In the genomic region with DNA sequence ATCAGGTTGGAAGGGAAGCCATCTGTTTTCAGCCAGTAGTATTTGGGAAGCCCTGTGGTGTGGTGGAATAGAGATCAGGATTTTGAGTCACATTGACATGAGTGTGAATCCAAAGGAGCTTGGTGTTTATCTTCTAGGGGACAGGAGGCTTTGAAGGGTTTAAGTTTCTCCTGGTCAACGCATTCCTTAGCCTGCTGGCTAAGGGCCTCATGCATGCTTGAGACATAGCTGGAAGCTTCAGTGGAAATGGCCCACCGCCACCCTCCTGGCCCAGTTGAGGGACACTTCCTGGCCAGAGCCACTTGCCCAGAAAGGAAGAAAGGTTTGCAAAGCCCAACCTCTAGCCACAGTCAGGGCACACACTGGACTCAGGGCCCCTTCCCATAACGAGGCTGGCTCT, we compare ENCODE assay signal across 21 cellular contexts.
A peak's percentile ranks its signal among the peaks of the same experiment; 100 is the strongest.
DNase-seq lines count a peak whose midpoint lies in the region; ATAC-seq and TF ChIP-seq lines count a peak whose summit lies in the region.
"Had no signal": no experiment of that assay in that cellular context is flagged by ENCODE, and none has a peak within 500 bp of the region (broad histone marks: within the 10 kb centered on the region; RNA-seq: fewer than 3 reads in every experiment).

No MANE protein-coding gene starts in this region.

- peak; percentile 14 for ATAC-seq in stimulated activated memory B cell treated with anti-CD40 and anti-IgM and Interleukin-4, amounts not matched to agents 10 μg/mL and 1 μg/mL and 100 μg/mL, for 72 hours
- no peak for ATAC-seq in GM21381 (IDR thresholded peaks at IDR 0.05; ENCODE audit: unreplicated experiment)
- no peak for ATAC-seq in HG03025 (IDR thresholded peaks at IDR 0.05; ENCODE audit: low FRiP score, unreplicated experiment)
- ATAC-seq: A549, GM23338, SK-N-SH treated with all-trans-retinoic acid at 6 μM for 48 hours had no signal

- H3K27me3 Mint-ChIP-seq in stimulated activated memory B cell treated with anti-CD40 and anti-IgM and Interleukin-4, amounts not matched to agents 10 μg/mL and 1 μg/mL and 100 μg/mL, for 72 hours = peaks cover 9% of the 10 kb centered on the region
- H3K27me3 Mint-ChIP-seq: CD4-positive, alpha-beta T cell had no signal

- no peak overlapping the region for H3K4me3 ChIP-seq in AG10803 (ENCODE audit: low read length)
- no peak overlapping the region for H3K4me3 ChIP-seq in MG63
- H3K4me3 ChIP-seq: A549, GM23338, HAP-1 had no signal

- TF ChIP-seq CTCF in AG10803 (conservative IDR thresholded peaks at IDR 0.05; ENCODE audit: low read length) = no peak

- H3K4me3 Mint-ChIP-seq in stimulated activated memory B cell treated with anti-CD40 and anti-IgM and Interleukin-4, amounts not matched to agents 10 μg/mL and 1 μg/mL and 100 μg/mL, for 72 hours = no peak overlapping the region
- H3K4me3 Mint-ChIP-seq: CD4-positive, alpha-beta T cell; GM23338 had no signal

- H3K36me3 Mint-ChIP-seq in stimulated activated memory B cell treated with anti-CD40 and anti-IgM and Interleukin-4, amounts not matched to agents 10 μg/mL and 1 μg/mL and 100 μg/mL, for 72 hours = no peaks in the 10 kb centered on the region

- peak; percentile 31 for DNase-seq in AG10803 (ENCODE audit: low read depth)
- peak; percentile 18 for DNase-seq in MG63
- peak; percentile 40 for DNase-seq in myocyte (ENCODE audit: low read depth)
- DNase-seq in AG08396 (ENCODE audit: low spot score) = no peak
- DNase-seq: CD4-positive, alpha-beta T cell; COR-L47; DND-41; NCI-H1694; NCI-H2081; NCI-H2171; NCI-H345; NCI-H524; NCI-H774; NK-92 treated with Interleukin-12 subunit alpha and Interleukin-12 subunit beta, amount 100 ng/mL, for 24 hours had no signal

- H3K27ac Mint-ChIP-seq in stimulated activated memory B cell treated with anti-CD40 and anti-IgM and Interleukin-4, amounts not matched to agents 10 μg/mL and 1 μg/mL and 100 μg/mL, for 72 hours = no peak overlapping the region
- H3K27ac Mint-ChIP-seq: CD4-positive, alpha-beta T cell; GM23338 had no signal

- no peaks in the 10 kb centered on the region for H3K9me3 ChIP-seq in MG63
- H3K9me3 ChIP-seq: A549, HAP-1 had no signal

- no peaks in the 10 kb centered on the region for H3K27me3 ChIP-seq in MG63

- no peaks in the 10 kb centered on the region for H3K9me3 Mint-ChIP-seq in stimulated activated memory B cell treated with anti-CD40 and anti-IgM and Interleukin-4, amounts not matched to agents 10 μg/mL and 1 μg/mL and 100 μg/mL, for 72 hours
- H3K9me3 Mint-ChIP-seq: GM23338 had no signal

- H3K4me1 Mint-ChIP-seq in stimulated activated memory B cell treated with anti-CD40 and anti-IgM and Interleukin-4, amounts not matched to agents 10 μg/mL and 1 μg/mL and 100 μg/mL, for 72 hours = no peaks in the 10 kb centered on the region
- H3K4me1 Mint-ChIP-seq: GM23338 had no signal

- H3K36me3 ChIP-seq in MG63 = no peaks in the 10 kb centered on the region
- H3K36me3 ChIP-seq: HAP-1 had no signal
